21 cellular contexts compared by ENCODE assay signal in genomic region chr10:31847518-31847917, GRCh38.
DNase-seq lines count a peak whose midpoint lies in the region; ATAC-seq and TF ChIP-seq lines count a peak whose summit lies in the region.
"Had no signal": no experiment of that assay in that cellular context is flagged by ENCODE, and none has a peak within 500 bp of the region (broad histone marks: within the 10 kb centered on the region; RNA-seq: fewer than 3 reads in every experiment).

No MANE protein-coding gene starts in this region.

- no peaks in the 10 kb centered on the region for H3K27me3 ChIP-seq in mesendoderm (ENCODE audit: insufficient read depth, low read length, poor library complexity)
- no peaks in the 10 kb centered on the region for H3K27me3 ChIP-seq in ascending aorta
- H3K27me3 ChIP-seq: SJSA1 had no signal

- H3K4me2 ChIP-seq in mesendoderm (ENCODE audit: low read length), result no peak overlapping the region

- no peaks in the 10 kb centered on the region for H3K27me3 Mint-ChIP-seq in activated naive CD8-positive, alpha-beta T cell treated with anti-CD3 and anti-CD28 coated beads, Interleukin-2, amount 50 U/mL, for 24 hours
- no peaks in the 10 kb centered on the region for H3K27me3 Mint-ChIP-seq in activated naive CD8-positive, alpha-beta T cell treated with anti-CD3 and anti-CD28 coated beads for 36 hours
- H3K27me3 Mint-ChIP-seq in WTC11 (ENCODE audit: low read depth), result no peaks in the 10 kb centered on the region
- H3K27me3 Mint-ChIP-seq: CD8-positive, alpha-beta memory T cell had no signal

- H3K4ac ChIP-seq in mesendoderm (ENCODE audit: low read depth, low read length), result no peak overlapping the region

- H3K36me3 Mint-ChIP-seq in activated naive CD8-positive, alpha-beta T cell treated with anti-CD3 and anti-CD28 coated beads, Interleukin-2, amount 50 U/mL, for 24 hours (ENCODE audit: low read depth), result peaks cover 2% of the 10 kb centered on the region
- H3K36me3 Mint-ChIP-seq in activated naive CD8-positive, alpha-beta T cell treated with anti-CD3 and anti-CD28 coated beads for 36 hours, result peaks cover 2% of the 10 kb centered on the region
- H3K36me3 Mint-ChIP-seq in WTC11, result no peaks in the 10 kb centered on the region

- CTCF ChIA-PET in WTC11 (lab: Charles Lee), result no interaction called here

- H2BK15ac ChIP-seq in mesendoderm (replicated peaks; ENCODE audit: low read depth), result no peak overlapping the region

- H3K9me3 ChIP-seq in ascending aorta, result no peaks in the 10 kb centered on the region
- H3K9me3 ChIP-seq: SJSA1 had no signal

- H3K56ac ChIP-seq in mesendoderm (ENCODE audit: low read length), result peak overlapping the region; percentile 70

- no peak for DNase-seq in activated naive CD8-positive, alpha-beta T cell treated with anti-CD3 and anti-CD28 coated beads, Interleukin-2, amount 50 U/mL, for 24 hours
- no peak for DNase-seq in activated naive CD8-positive, alpha-beta T cell treated with anti-CD3 and anti-CD28 coated beads for 36 hours
- DNase-seq in WTC11 (ENCODE audit: low spot score) (no peak), mesendoderm (no peak), NCI-H128 (lab: John Stamatoyannopoulos, UW; ENCODE audit: unreplicated experiment) (no peak), AG08395 (ENCODE audit: low spot score) (no peak), ascending aorta (ENCODE audit: low spot score in 2 of 2) (no peak)
- DNase-seq: Calu3; CD8-positive, alpha-beta memory T cell; DMS153; Karpas-422; MV-4-11; NCI-H1105 treated with DMSO at 0.1 percent for 48 hours; NCI-H187; NCI-H2107; NCI-H226; NCI-H510A treated with DMSO at 0.1 percent for 48 hours; NCI-H82; OCI-M1 had no signal

- ATAC-seq in activated naive CD8-positive, alpha-beta T cell treated with anti-CD3 and anti-CD28 coated beads, Interleukin-2, amount 50 U/mL, for 24 hours, result peak; percentile 33
- ATAC-seq in WTC11, result peak; percentile 44; the same call in 1 of the 2 replicates

- H3K9ac ChIP-seq in mesendoderm (ENCODE audit: low read length), result peak overlapping the region; percentile 14

- no peaks in the 10 kb centered on the region for H3K79me1 ChIP-seq in mesendoderm (ENCODE audit: low read length)

- H2BK5ac ChIP-seq in mesendoderm (ENCODE audit: low read length), result peak overlapping the region; percentile 29

- H3K27ac ChIP-seq in mesendoderm (ENCODE audit: low read depth, low read length), result no peak overlapping the region
- H3K27ac ChIP-seq in ascending aorta, result no peak overlapping the region
- H3K27ac ChIP-seq: C4-2B, SJSA1 had no signal

- H3K4me3 ChIP-seq in mesendoderm (ENCODE audit: low read length) (no peak overlapping the region), ascending aorta (no peak overlapping the region)
- H3K4me3 ChIP-seq: SJSA1 had no signal

- intact Hi-C loops in ascending aorta (cut with DNase I), result no loop called here

- H3K79me2 ChIP-seq in mesendoderm (ENCODE audit: control insufficient read depth, insufficient read depth, low read length), result peaks cover 2% of the 10 kb centered on the region

- H3K27ac Mint-ChIP-seq in activated naive CD8-positive, alpha-beta T cell treated with anti-CD3 and anti-CD28 coated beads, Interleukin-2, amount 50 U/mL, for 24 hours, result no peak overlapping the region
- no peak overlapping the region for H3K27ac Mint-ChIP-seq in activated naive CD8-positive, alpha-beta T cell treated with anti-CD3 and anti-CD28 coated beads for 36 hours
- H3K27ac Mint-ChIP-seq in WTC11, result peak overlapping the region; percentile 54

- no peak overlapping the region for H3K4me3 Mint-ChIP-seq in activated naive CD8-positive, alpha-beta T cell treated with anti-CD3 and anti-CD28 coated beads, Interleukin-2, amount 50 U/mL, for 24 hours
- no peak overlapping the region for H3K4me3 Mint-ChIP-seq in activated naive CD8-positive, alpha-beta T cell treated with anti-CD3 and anti-CD28 coated beads for 36 hours
- H3K4me3 Mint-ChIP-seq in WTC11, result no peak overlapping the region
- H3K4me3 Mint-ChIP-seq: CD8-positive, alpha-beta memory T cell had no signal

- no peak overlapping the region for H3K23ac ChIP-seq in mesendoderm (ENCODE audit: low read length)

- H3K36me3 ChIP-seq in mesendoderm (ENCODE audit: control insufficient read depth, insufficient read depth, low read length), result no peaks in the 10 kb centered on the region
- no peaks in the 10 kb centered on the region for H3K36me3 ChIP-seq in ascending aorta
- H3K36me3 ChIP-seq: SJSA1 had no signal

- no peak overlapping the region for H2AK5ac ChIP-seq in mesendoderm (ENCODE audit: low read length)

- H4K8ac ChIP-seq in mesendoderm (ENCODE audit: low read depth, low read length), result no peak overlapping the region

- TF ChIP-seq CTCF in WTC11 (IDR thresholded peaks at IDR 0.05), result no peak
- TF ChIP-seq CTCF in ascending aorta (IDR thresholded peaks at IDR 0.05), result no peak

- no peak overlapping the region for H3K18ac ChIP-seq in mesendoderm (ENCODE audit: low read length)

- POLR2A ChIA-PET in WTC11 (lab: Charles Lee), result no interaction called here

- no peaks in the 10 kb centered on the region for H3K9me3 Mint-ChIP-seq in activated naive CD8-positive, alpha-beta T cell treated with anti-CD3 and anti-CD28 coated beads, Interleukin-2, amount 50 U/mL, for 24 hours
- H3K9me3 Mint-ChIP-seq in activated naive CD8-positive, alpha-beta T cell treated with anti-CD3 and anti-CD28 coated beads for 36 hours, result no peaks in the 10 kb centered on the region
- no peaks in the 10 kb centered on the region for H3K9me3 Mint-ChIP-seq in WTC11
- H3K9me3 Mint-ChIP-seq: CD8-positive, alpha-beta memory T cell had no signal

- H3K4me1 Mint-ChIP-seq in activated naive CD8-positive, alpha-beta T cell treated with anti-CD3 and anti-CD28 coated beads, Interleukin-2, amount 50 U/mL, for 24 hours, result peaks cover 12% of the 10 kb centered on the region
- H3K4me1 Mint-ChIP-seq in activated naive CD8-positive, alpha-beta T cell treated with anti-CD3 and anti-CD28 coated beads for 36 hours, result peaks cover 17% of the 10 kb centered on the region
- peaks cover 6% of the 10 kb centered on the region; the same call in 1 of the 2 replicates for H3K4me1 Mint-ChIP-seq in WTC11

- H4K5ac ChIP-seq in mesendoderm (ENCODE audit: low read length), result no peak overlapping the region

- no peak overlapping the region for H2BK120ac ChIP-seq in mesendoderm (ENCODE audit: low read depth, low read length)

- H3K4me1 ChIP-seq in mesendoderm (ENCODE audit: control insufficient read depth, low read depth, low read length) (peaks cover 9% of the 10 kb centered on the region), ascending aorta (no peaks in the 10 kb centered on the region)
- H3K4me1 ChIP-seq: SJSA1 had no signal

TF ChIP-seq in WTC11, 78 proteins besides CTCF, POLR2A, EP300 and RAD21:
- TF ChIP-seq EMX1 (CRISPR knock-in tag; IDR thresholded peaks at IDR 0.05) (no peak), TCF7 (CRISPR knock-in tag; IDR thresholded peaks at IDR 0.05; ENCODE audit: low read depth) (no peak), JUN (CRISPR knock-in tag; IDR thresholded peaks at IDR 0.05) (no peak), ZNF425 (CRISPR knock-in tag; conservative IDR thresholded peaks at IDR 0.05) (no peak), MLX (CRISPR knock-in tag; IDR thresholded peaks at IDR 0.05) (no peak), RELA (CRISPR knock-in tag; IDR thresholded peaks at IDR 0.05; ENCODE audit: borderline replicate concordance) (no peak)
TF ChIP-seq in WTC11: peak in this region for 0.
